ENCODE assay signal across 27 cellular contexts in the genomic region with DNA sequence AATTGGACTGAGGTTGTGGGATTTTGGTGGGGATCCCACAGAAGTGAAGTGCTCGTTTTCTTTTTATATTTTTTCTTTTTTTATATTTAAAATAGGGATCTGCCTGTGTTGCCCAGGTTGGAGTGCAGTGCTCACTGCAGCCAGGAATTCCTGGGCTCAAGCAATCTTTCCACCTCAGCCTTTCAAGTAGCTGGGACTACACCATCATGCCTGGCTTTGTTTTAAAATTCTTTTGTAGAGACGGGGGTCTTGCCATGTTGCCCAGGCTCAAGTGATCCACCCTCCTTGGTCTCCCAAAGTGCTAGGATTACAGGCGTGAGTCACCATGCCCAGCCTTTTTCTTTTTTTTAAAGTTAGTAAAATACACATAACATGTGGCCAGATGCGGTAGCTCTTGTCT.
"Had no signal": no experiment of that assay in that cellular context is flagged by ENCODE, and none has a peak within 500 bp of the region (broad histone marks: within the 10 kb centered on the region; RNA-seq: fewer than 3 reads in every experiment).

No MANE protein-coding gene starts in this region.

- FAIRE-seq: TTC549 had no signal

- H3K27me3 ChIP-seq: ascending aorta had no signal

- ATAC-seq: activated CD8-positive, alpha-beta T cell treated with anti-CD3 and anti-CD28 coated beads for 36 hours; activated naive CD8-positive, alpha-beta T cell treated with anti-CD3 and anti-CD28 coated beads, Interleukin-2, amount 50 U/mL, for 24 hours; activated T-cell treated with anti-CD3 and anti-CD28 coated beads, Interleukin-2, amount 50 U/mL, for 4 hours; activated T-cell treated with anti-CD3 and anti-CD28 coated beads, Interleukin-2, amount 50 U/mL, for 72 hours; activated T-helper 17 cell treated with anti-CD3 and anti-CD28 coated beads, Interleukin-2, amount 50 U/mL, for 72 hours had no signal

- H3K4me3 ChIP-seq: ascending aorta had no signal

- H3K27ac ChIP-seq: ascending aorta had no signal

- DNase-seq: activated B cell treated with CpG ODN at 0.5 μM for 24 hours; activated CD4-positive, alpha-beta memory T cell treated with anti-CD3 and anti-CD28 coated beads for 36 hours; activated CD4-positive, alpha-beta T cell treated with anti-CD3 and anti-CD28 coated beads for 4 hours; activated CD4-positive, alpha-beta T cell treated with anti-CD3 and anti-CD28 coated beads, Interleukin-2, amount 10 ng/mL, durations not matched to agents 24 days and 14 days; activated CD4-positive, alpha-beta T cell treated with anti-CD3 and anti-CD28 coated beads, Interleukin-2, amount 50 U/mL, for 1 hour; activated CD4-positive, alpha-beta T cell treated with anti-CD3 and anti-CD28 coated beads, Interleukin-2, amount 50 U/mL, for 4 hours; activated CD4-positive, CD25-positive, alpha-beta regulatory T cell treated with anti-CD3 and anti-CD28 coated beads, Interleukin-2, amount 50 U/mL, for 72 hours; activated CD8-positive, alpha-beta memory T cell treated with anti-CD3 and anti-CD28 coated beads, Interleukin-2, amount 50 U/mL, for 4 hours; activated CD8-positive, alpha-beta T cell treated with anti-CD3 and anti-CD28 coated beads for 36 hours; activated gamma-delta T cell; activated naive CD4-positive, alpha-beta T cell treated with anti-CD3 and anti-CD28 coated beads, Interleukin-2, amount 10 ng/mL, durations not matched to agents 7 days and 5 days; activated naive CD4-positive, alpha-beta T cell treated with Interleukin-2 at 50 U/mL for 16 hours; activated naive CD8-positive, alpha-beta T cell treated with anti-CD3 and anti-CD28 coated beads, Interleukin-2, amount 10 ng/mL, durations not matched to agents 7 days and 5 days; activated naive CD8-positive, alpha-beta T cell treated with anti-CD3 and anti-CD28 coated beads, Interleukin-2, amount 50 U/mL, for 24 hours; activated T-cell treated with anti-CD3 and anti-CD28 coated beads for 4 hours; activated T-cell treated with anti-CD3 and anti-CD28 coated beads, Interleukin-2, amount 50 U/mL, for 1 hour; activated T-cell treated with anti-CD3 and anti-CD28 coated beads, Interleukin-2, amount 50 U/mL, for 4 hours; activated T-cell treated with anti-CD3 and anti-CD28 coated beads, Interleukin-2, amount 50 U/mL, for 72 hours; amygdala; anterior cingulate cortex; cerebellar nuclear complex; T-helper 1 cell; T-helper 2 cell; T-helper 9 cell had no signal

- H3K36me3 ChIP-seq: ascending aorta had no signal

- H3K9me3 ChIP-seq: ascending aorta had no signal
